In genomic region chr16:47888142-47888541, GRCh38 we compare ENCODE assay signal across 1 cellular context.
TF ChIP-seq lines count a peak whose summit lies in the region.

No MANE protein-coding gene starts in this region.

TF ChIP-seq in HepG2, 621 proteins besides CTCF, POLR2A, EP300 and RAD21 (continued from another document and continues in another):
- no peak for TF ChIP-seq ZNF574 (CRISPR knock-in tag; IDR thresholded peaks at IDR 0.05)
- TF ChIP-seq GATAD2A (CRISPR knock-in tag; IDR thresholded peaks at IDR 0.05) = peak; percentile 74
- TF ChIP-seq MED1 (CRISPR knock-in tag; IDR thresholded peaks at IDR 0.05) = peak; percentile 71
- TF ChIP-seq NFE2L2 (IDR thresholded peaks at IDR 0.05; ENCODE audit: low read length) = no peak
- no peak for TF ChIP-seq IKZF4 (CRISPR knock-in tag; IDR thresholded peaks at IDR 0.05; ENCODE audit: borderline replicate concordance, low read depth, not compliant biosample characterization)
- no peak for TF ChIP-seq ZNF205 (CRISPR knock-in tag; IDR thresholded peaks at IDR 0.05)
- TF ChIP-seq GABPA (IDR thresholded peaks at IDR 0.05; ENCODE audit: low read depth, low read length) = no peak
- peak; percentile 38 for TF ChIP-seq GABPA (CRISPR knock-in tag; IDR thresholded peaks at IDR 0.05; ENCODE audit: low read depth)
- TF ChIP-seq TMF1 (CRISPR knock-in tag; IDR thresholded peaks at IDR 0.05; ENCODE audit: low read depth) = no peak
- no peak for TF ChIP-seq ZFP36 (IDR thresholded peaks at IDR 0.05; ENCODE audit: borderline replicate concordance, low read depth, low read length, partially characterized antibody)
- no peak for TF ChIP-seq CREM (IDR thresholded peaks at IDR 0.05)
- no peak for TF ChIP-seq CREM (CRISPR knock-in tag; IDR thresholded peaks at IDR 0.05)
- TF ChIP-seq XBP1 (CRISPR knock-in tag; IDR thresholded peaks at IDR 0.05) = no peak
- no peak for TF ChIP-seq FOXC1 (CRISPR knock-in tag; IDR thresholded peaks at IDR 0.05; ENCODE audit: borderline replicate concordance)
- no peak for TF ChIP-seq SALL2 (CRISPR knock-in tag; IDR thresholded peaks at IDR 0.05)
- no peak for TF ChIP-seq ZNF567 (CRISPR knock-in tag; IDR thresholded peaks at IDR 0.05; ENCODE audit: borderline replicate concordance)
- TF ChIP-seq, protein P1, sequence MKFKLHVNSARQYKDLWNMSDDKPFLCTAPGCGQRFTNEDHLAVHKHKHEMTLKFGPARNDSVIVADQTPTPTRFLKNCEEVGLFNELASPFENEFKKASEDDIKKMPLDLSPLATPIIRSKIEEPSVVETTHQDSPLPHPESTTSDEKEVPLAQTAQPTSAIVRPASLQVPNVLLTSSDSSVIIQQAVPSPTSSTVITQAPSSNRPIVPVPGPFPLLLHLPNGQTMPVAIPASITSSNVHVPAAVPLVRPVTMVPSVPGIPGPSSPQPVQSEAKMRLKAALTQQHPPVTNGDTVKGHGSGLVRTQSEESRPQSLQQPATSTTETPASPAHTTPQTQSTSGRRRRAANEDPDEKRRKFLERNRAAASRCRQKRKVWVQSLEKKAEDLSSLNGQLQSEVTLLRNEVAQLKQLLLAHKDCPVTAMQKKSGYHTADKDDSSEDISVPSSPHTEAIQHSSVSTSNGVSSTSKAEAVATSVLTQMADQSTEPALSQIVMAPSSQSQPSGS (CRISPR knock-in tag; IDR thresholded peaks at IDR 0.05) = peak; percentile 84
- TF ChIP-seq ZNF607 (CRISPR knock-in tag; IDR thresholded peaks at IDR 0.05; ENCODE audit: borderline replicate concordance) = no peak
- TF ChIP-seq, protein P2, sequence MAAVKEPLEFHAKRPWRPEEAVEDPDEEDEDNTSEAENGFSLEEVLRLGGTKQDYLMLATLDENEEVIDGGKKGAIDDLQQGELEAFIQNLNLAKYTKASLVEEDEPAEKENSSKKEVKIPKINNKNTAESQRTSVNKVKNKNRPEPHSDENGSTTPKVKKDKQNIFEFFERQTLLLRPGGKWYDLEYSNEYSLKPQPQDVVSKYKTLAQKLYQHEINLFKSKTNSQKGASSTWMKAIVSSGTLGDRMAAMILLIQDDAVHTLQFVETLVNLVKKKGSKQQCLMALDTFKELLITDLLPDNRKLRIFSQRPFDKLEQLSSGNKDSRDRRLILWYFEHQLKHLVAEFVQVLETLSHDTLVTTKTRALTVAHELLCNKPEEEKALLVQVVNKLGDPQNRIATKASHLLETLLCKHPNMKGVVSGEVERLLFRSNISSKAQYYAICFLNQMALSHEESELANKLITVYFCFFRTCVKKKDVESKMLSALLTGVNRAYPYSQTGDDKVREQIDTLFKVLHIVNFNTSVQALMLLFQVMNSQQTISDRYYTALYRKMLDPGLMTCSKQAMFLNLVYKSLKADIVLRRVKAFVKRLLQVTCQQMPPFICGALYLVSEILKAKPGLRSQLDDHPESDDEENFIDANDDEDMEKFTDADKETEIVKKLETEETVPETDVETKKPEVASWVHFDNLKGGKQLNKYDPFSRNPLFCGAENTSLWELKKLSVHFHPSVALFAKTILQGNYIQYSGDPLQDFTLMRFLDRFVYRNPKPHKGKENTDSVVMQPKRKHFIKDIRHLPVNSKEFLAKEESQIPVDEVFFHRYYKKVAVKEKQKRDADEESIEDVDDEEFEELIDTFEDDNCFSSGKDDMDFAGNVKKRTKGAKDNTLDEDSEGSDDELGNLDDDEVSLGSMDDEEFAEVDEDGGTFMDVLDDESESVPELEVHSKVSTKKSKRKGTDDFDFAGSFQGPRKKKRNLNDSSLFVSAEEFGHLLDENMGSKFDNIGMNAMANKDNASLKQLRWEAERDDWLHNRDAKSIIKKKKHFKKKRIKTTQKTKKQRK (IDR thresholded peaks at IDR 0.05; ENCODE audit: low read length) = no peak
- TF ChIP-seq LCORL (IDR thresholded peaks at IDR 0.05) = no peak
- TF ChIP-seq LCORL (CRISPR knock-in tag; IDR thresholded peaks at IDR 0.05) = no peak
- TF ChIP-seq ZFX (CRISPR knock-in tag; IDR thresholded peaks at IDR 0.05; ENCODE audit: low read depth) = no peak
- no peak for TF ChIP-seq PCBP2 (optimal IDR thresholded peaks at IDR 0.05; ENCODE audit: low read depth, low read length, poor library complexity, severe bottlenecking)
- TF ChIP-seq ZNF644 (CRISPR knock-in tag; IDR thresholded peaks at IDR 0.05; ENCODE audit: low read depth) = peak; percentile 49
- TF ChIP-seq ZNF772 (CRISPR knock-in tag; IDR thresholded peaks at IDR 0.05) = no peak
- no peak for TF ChIP-seq ETV5 (CRISPR knock-in tag; IDR thresholded peaks at IDR 0.05; ENCODE audit: borderline replicate concordance)
- TF ChIP-seq, protein P3, sequence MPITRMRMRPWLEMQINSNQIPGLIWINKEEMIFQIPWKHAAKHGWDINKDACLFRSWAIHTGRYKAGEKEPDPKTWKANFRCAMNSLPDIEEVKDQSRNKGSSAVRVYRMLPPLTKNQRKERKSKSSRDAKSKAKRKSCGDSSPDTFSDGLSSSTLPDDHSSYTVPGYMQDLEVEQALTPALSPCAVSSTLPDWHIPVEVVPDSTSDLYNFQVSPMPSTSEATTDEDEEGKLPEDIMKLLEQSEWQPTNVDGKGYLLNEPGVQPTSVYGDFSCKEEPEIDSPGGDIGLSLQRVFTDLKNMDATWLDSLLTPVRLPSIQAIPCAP (CRISPR knock-in tag; IDR thresholded peaks at IDR 0.05; ENCODE audit: low read depth) = no peak
- TF ChIP-seq ETV6 (CRISPR knock-in tag; conservative IDR thresholded peaks at IDR 0.05) = no peak
- peak; percentile 85 for TF ChIP-seq BHLHE40 (IDR thresholded peaks at IDR 0.05; ENCODE audit: low read length)
- TF ChIP-seq ZKSCAN5 (CRISPR knock-in tag; IDR thresholded peaks at IDR 0.05) = no peak
- no peak for TF ChIP-seq PHB2 (IDR thresholded peaks at IDR 0.05; ENCODE audit: partially characterized antibody)
- TF ChIP-seq RFXANK (CRISPR knock-in tag; IDR thresholded peaks at IDR 0.05) = no peak
- TF ChIP-seq ZNF703 (CRISPR knock-in tag; IDR thresholded peaks at IDR 0.05; ENCODE audit: borderline replicate concordance) = no peak
- no peak for TF ChIP-seq RFX3 (CRISPR knock-in tag; IDR thresholded peaks at IDR 0.05)
- no peak for TF ChIP-seq ZSCAN29 (CRISPR knock-in tag; conservative IDR thresholded peaks at IDR 0.05)
- no peak for TF ChIP-seq PAWR (CRISPR knock-in tag; IDR thresholded peaks at IDR 0.05; ENCODE audit: borderline replicate concordance)
- TF ChIP-seq ZHX1 (CRISPR knock-in tag; IDR thresholded peaks at IDR 0.05; ENCODE audit: low read depth) = no peak
- TF ChIP-seq TSC22D2 (CRISPR knock-in tag; IDR thresholded peaks at IDR 0.05; ENCODE audit: borderline replicate concordance) = no peak
- no peak for TF ChIP-seq ZNF7 (CRISPR knock-in tag; IDR thresholded peaks at IDR 0.05)
- no peak for TF ChIP-seq ZBTB20 (CRISPR knock-in tag; IDR thresholded peaks at IDR 0.05; ENCODE audit: borderline replicate concordance, low read depth)
- TF ChIP-seq NFKBIZ (CRISPR knock-in tag; IDR thresholded peaks at IDR 0.05) = no peak
- no peak for TF ChIP-seq ZNF543 (CRISPR knock-in tag; IDR thresholded peaks at IDR 0.05)
- no peak for TF ChIP-seq FOXA1 (IDR thresholded peaks at IDR 0.05)
- no peak for TF ChIP-seq FOXA1 (CRISPR knock-in tag; IDR thresholded peaks at IDR 0.05)
- TF ChIP-seq, protein P4, sequence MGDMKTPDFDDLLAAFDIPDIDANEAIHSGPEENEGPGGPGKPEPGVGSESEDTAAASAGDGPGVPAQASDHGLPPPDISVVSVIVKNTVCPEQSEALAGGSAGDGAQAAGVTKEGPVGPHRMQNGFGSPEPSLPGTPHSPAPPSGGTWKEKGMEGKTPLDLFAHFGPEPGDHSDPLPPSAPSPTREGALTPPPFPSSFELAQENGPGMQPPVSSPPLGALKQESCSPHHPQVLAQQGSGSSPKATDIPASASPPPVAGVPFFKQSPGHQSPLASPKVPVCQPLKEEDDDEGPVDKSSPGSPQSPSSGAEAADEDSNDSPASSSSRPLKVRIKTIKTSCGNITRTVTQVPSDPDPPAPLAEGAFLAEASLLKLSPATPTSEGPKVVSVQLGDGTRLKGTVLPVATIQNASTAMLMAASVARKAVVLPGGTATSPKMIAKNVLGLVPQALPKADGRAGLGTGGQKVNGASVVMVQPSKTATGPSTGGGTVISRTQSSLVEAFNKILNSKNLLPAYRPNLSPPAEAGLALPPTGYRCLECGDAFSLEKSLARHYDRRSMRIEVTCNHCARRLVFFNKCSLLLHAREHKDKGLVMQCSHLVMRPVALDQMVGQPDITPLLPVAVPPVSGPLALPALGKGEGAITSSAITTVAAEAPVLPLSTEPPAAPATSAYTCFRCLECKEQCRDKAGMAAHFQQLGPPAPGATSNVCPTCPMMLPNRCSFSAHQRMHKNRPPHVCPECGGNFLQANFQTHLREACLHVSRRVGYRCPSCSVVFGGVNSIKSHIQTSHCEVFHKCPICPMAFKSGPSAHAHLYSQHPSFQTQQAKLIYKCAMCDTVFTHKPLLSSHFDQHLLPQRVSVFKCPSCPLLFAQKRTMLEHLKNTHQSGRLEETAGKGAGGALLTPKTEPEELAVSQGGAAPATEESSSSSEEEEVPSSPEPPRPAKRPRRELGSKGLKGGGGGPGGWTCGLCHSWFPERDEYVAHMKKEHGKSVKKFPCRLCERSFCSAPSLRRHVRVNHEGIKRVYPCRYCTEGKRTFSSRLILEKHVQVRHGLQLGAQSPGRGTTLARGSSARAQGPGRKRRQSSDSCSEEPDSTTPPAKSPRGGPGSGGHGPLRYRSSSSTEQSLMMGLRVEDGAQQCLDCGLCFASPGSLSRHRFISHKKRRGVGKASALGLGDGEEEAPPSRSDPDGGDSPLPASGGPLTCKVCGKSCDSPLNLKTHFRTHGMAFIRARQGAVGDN (CRISPR knock-in tag; IDR thresholded peaks at IDR 0.05) = no peak
- no peak for TF ChIP-seq RAD51 (IDR thresholded peaks at IDR 0.05; ENCODE audit: borderline replicate concordance)
- TF ChIP-seq ZNF317 (CRISPR knock-in tag; IDR thresholded peaks at IDR 0.05) = no peak
- no peak for TF ChIP-seq GATAD1 (CRISPR knock-in tag; IDR thresholded peaks at IDR 0.05)
- no peak for TF ChIP-seq ZMYM2 (CRISPR knock-in tag; IDR thresholded peaks at IDR 0.05)
- TF ChIP-seq, protein P5, sequence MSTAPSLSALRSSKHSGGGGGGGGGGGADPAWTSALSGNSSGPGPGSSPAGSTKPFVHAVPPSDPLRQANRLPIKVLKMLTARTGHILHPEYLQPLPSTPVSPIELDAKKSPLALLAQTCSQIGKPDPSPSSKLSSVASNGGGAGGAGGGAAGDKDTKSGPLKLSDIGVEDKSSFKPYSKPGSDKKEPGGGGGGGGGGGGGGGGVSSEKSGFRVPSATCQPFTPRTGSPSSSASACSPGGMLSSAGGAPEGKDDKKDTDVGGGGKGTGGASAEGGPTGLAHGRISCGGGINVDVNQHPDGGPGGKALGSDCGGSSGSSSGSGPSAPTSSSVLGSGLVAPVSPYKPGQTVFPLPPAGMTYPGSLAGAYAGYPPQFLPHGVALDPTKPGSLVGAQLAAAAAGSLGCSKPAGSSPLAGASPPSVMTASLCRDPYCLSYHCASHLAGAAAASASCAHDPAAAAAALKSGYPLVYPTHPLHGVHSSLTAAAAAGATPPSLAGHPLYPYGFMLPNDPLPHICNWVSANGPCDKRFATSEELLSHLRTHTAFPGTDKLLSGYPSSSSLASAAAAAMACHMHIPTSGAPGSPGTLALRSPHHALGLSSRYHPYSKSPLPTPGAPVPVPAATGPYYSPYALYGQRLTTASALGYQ (CRISPR knock-in tag; IDR thresholded peaks at IDR 0.05) = no peak
- TF ChIP-seq CHD2 (IDR thresholded peaks at IDR 0.05; ENCODE audit: low read depth, low read length) = no peak
- TF ChIP-seq FOSL2 (CRISPR knock-in tag; IDR thresholded peaks at IDR 0.05) = peak; percentile 82
